Comparison of ENCODE assay signal across 14 cellular contexts in genomic region chr11:74701351-74701750, GRCh38. TPM values are rescaled to one million over a fixed set of nuclear protein-coding genes. Genes with fewer than 3 reads are reported as not detected.
A peak's percentile ranks its signal among the peaks of the same experiment; 100 is the strongest.
DNase-seq lines count a peak whose midpoint lies in the region; ATAC-seq and TF ChIP-seq lines count a peak whose summit lies in the region.
"Had no signal": no experiment of that assay in that cellular context is flagged by ENCODE, and none has a peak within 500 bp of the region (broad histone marks: within the 10 kb centered on the region; RNA-seq: fewer than 3 reads in every experiment).

No MANE protein-coding gene starts in this region.

- no peak overlapping the region for H3K27ac Mint-ChIP-seq in activated T-cell treated with anti-CD3 and anti-CD28 coated beads, Interleukin-2, amount 50 U/mL, for 24 hours
- H3K27ac Mint-ChIP-seq: activated naive CD8-positive, alpha-beta T cell treated with anti-CD3 and anti-CD28 coated beads, Interleukin-2, amount 50 U/mL, for 24 hours had no signal

- no peak overlapping the region for H3K27ac ChIP-seq in Karpas-422 (ENCODE audit: low read length)
- no peak overlapping the region for H3K27ac ChIP-seq in neuronal stem cell (replicated peaks; ENCODE audit: low read length)

- H3K4me3 ChIP-seq in Karpas-422 (ENCODE audit: low read length) (no peak overlapping the region), astrocyte of the spinal cord (ENCODE audit: low read depth, low read length) (no peak overlapping the region), neuronal stem cell (ENCODE audit: low read length in 2 of 2) (no peak overlapping the region)

- H3K4me1 ChIP-seq in Karpas-422 (ENCODE audit: low read length) (peaks cover 15% of the 10 kb centered on the region), neuronal stem cell (ENCODE audit: control insufficient read depth in 2 of 2, insufficient read depth in 1 of 2, low read depth in 1 of 2, low read length in 2 of 2) (peaks cover 0 to 2% of the 10 kb centered on the region in 2 donors)

- H3K9ac ChIP-seq in Karpas-422 (ENCODE audit: low read length), result no peak overlapping the region
- no peak overlapping the region for H3K9ac ChIP-seq in neuronal stem cell (ENCODE audit: low read depth, low read length, poor library complexity)

- no peaks in the 10 kb centered on the region for H3K79me1 ChIP-seq in neuronal stem cell (ENCODE audit: low read depth, low read length)

- no peak overlapping the region for H3K4me2 ChIP-seq in Karpas-422 (ENCODE audit: low read depth, low read length, poor library complexity, severe bottlenecking)
- H3K4me2 ChIP-seq in neuronal stem cell (ENCODE audit: insufficient read depth, low read length, poor library complexity, severe bottlenecking), result no peak overlapping the region

- peak; percentile 23 to 28 for DNase-seq in activated T-cell treated with anti-CD3 and anti-CD28 coated beads, Interleukin-2, amount 50 U/mL, for 48 hours
- no peak for DNase-seq in activated T-cell treated with anti-CD3 and anti-CD28 coated beads, Interleukin-2, amount 50 U/mL, for 24 hours
- DNase-seq in Karpas-422 (peak; percentile 77), astrocyte of the spinal cord (ENCODE audit: low read depth, low spot score) (no peak), neuronal stem cell (ENCODE audit: low spot score) (no peak), T-helper 1 cell (no peak)
- DNase-seq: activated naive CD8-positive, alpha-beta T cell treated with anti-CD3 and anti-CD28 coated beads, Interleukin-2, amount 50 U/mL, for 24 hours; DND-41; effector CD4-positive, alpha-beta T cell; left ventricle myocardium superior; NCI-H2029 treated with DMSO at 0.1 percent for 48 hours; OCI-M1 had no signal

- no peaks in the 10 kb centered on the region for H4K20me1 ChIP-seq in Karpas-422 (ENCODE audit: insufficient read depth, low read depth, low read length)

- H2AK5ac ChIP-seq in neuronal stem cell (ENCODE audit: low read depth, low read length), result no peak overlapping the region

- no peak overlapping the region for H4K91ac ChIP-seq in neuronal stem cell (ENCODE audit: low read depth, low read length, poor library complexity)

- no peak for ATAC-seq in GM18502 (IDR thresholded peaks at IDR 0.05; ENCODE audit: poor library complexity, unreplicated experiment)
- ATAC-seq in HG03097 (IDR thresholded peaks at IDR 0.05; ENCODE audit: low FRiP score, unreplicated experiment), result no peak
- ATAC-seq: activated naive CD8-positive, alpha-beta T cell treated with anti-CD3 and anti-CD28 coated beads, Interleukin-2, amount 50 U/mL, for 24 hours; left ventricle myocardium superior had no signal

- H3K79me2 ChIP-seq in Karpas-422 (ENCODE audit: low read length), result no peaks in the 10 kb centered on the region

- no peak overlapping the region for H2BK120ac ChIP-seq in neuronal stem cell (ENCODE audit: low read depth, low read length)

- no peak overlapping the region for H4K8ac ChIP-seq in neuronal stem cell (ENCODE audit: low read depth, low read length)

- peak overlapping the region; percentile 44 for H3K18ac ChIP-seq in neuronal stem cell (ENCODE audit: low read length)

- no peak overlapping the region for H3K14ac ChIP-seq in neuronal stem cell (ENCODE audit: low read length)

- no peak overlapping the region for H2BK5ac ChIP-seq in neuronal stem cell (ENCODE audit: low read length)

- H3K4ac ChIP-seq in neuronal stem cell (ENCODE audit: low read length), result no peak overlapping the region

- peaks cover 13% of the 10 kb centered on the region for H3K27me3 Mint-ChIP-seq in activated T-cell treated with anti-CD3 and anti-CD28 coated beads, Interleukin-2, amount 50 U/mL, for 24 hours

- H3K36me3 Mint-ChIP-seq in activated T-cell treated with anti-CD3 and anti-CD28 coated beads, Interleukin-2, amount 50 U/mL, for 24 hours (ENCODE audit: low read depth), result no peaks in the 10 kb centered on the region

- no peaks in the 10 kb centered on the region for H3K27me3 ChIP-seq in Karpas-422 (ENCODE audit: low read length)
- peaks cover 0 to 5% (median 0%) of the 10 kb centered on the region in 3 experiments for H3K27me3 ChIP-seq in neuronal stem cell (ENCODE audit: control insufficient read depth in 3 of 3, insufficient read depth in 3 of 3, low read depth in 1 of 3, low read length in 3 of 3)

- H3K36me3 ChIP-seq in Karpas-422 (ENCODE audit: insufficient read depth, low read length), result no peaks in the 10 kb centered on the region
- H3K36me3 ChIP-seq in neuronal stem cell (replicated peaks in 1 of 2; ENCODE audit: control insufficient read depth in 2 of 2, insufficient read depth in 2 of 2, low read length in 2 of 2), result no peaks in the 10 kb centered on the region

- in situ Hi-C loops in astrocyte of the spinal cord (cut with HindIII; ENCODE audit: low sequenced_read_pairs), result no loop called here

- H2BK15ac ChIP-seq in neuronal stem cell (ENCODE audit: low read length), result no peak overlapping the region

- H2BK12ac ChIP-seq in neuronal stem cell (ENCODE audit: low read length), result no peak overlapping the region

- H3K4me3 Mint-ChIP-seq in activated T-cell treated with anti-CD3 and anti-CD28 coated beads, Interleukin-2, amount 50 U/mL, for 24 hours, result no peak overlapping the region
- H3K4me3 Mint-ChIP-seq: activated naive CD8-positive, alpha-beta T cell treated with anti-CD3 and anti-CD28 coated beads, Interleukin-2, amount 50 U/mL, for 24 hours had no signal

- no peak overlapping the region for H3K23ac ChIP-seq in neuronal stem cell (ENCODE audit: low read depth, low read length, poor library complexity)

- H3K9me3 ChIP-seq in Karpas-422 (ENCODE audit: low read length), result no peaks in the 10 kb centered on the region
- H3K9me3 ChIP-seq in neuronal stem cell (replicated peaks in 1 of 2; ENCODE audit: control insufficient read depth in 2 of 2, insufficient read depth in 1 of 2, low read depth in 1 of 2, low read length in 2 of 2), result no peaks in the 10 kb centered on the region

- no peak overlapping the region for H2AFZ ChIP-seq in Karpas-422 (ENCODE audit: low read length)
- no peak overlapping the region for H2AFZ ChIP-seq in neuronal stem cell (ENCODE audit: low read length)

- H3K9me2 ChIP-seq in Karpas-422 (replicated peaks; ENCODE audit: insufficient read depth, low read length), result no peaks in the 10 kb centered on the region

- H3K9me3 Mint-ChIP-seq in activated T-cell treated with anti-CD3 and anti-CD28 coated beads, Interleukin-2, amount 50 U/mL, for 24 hours, result no peaks in the 10 kb centered on the region
- H3K9me3 Mint-ChIP-seq: activated naive CD8-positive, alpha-beta T cell treated with anti-CD3 and anti-CD28 coated beads, Interleukin-2, amount 50 U/mL, for 24 hours had no signal

- no CpG with 5 or more reads among the region's 8 CpGs for WGBS in neuronal stem cell (ENCODE audit: extremely low coverage in 2 of 2, insufficient read length in 2 of 2, insufficient replicate concordance in 1 of 2), 2 donors

- peak; percentile 20 for TF ChIP-seq CTCF in astrocyte of the spinal cord (IDR thresholded peaks at IDR 0.05; ENCODE audit: low read depth, low read length)

- no peaks in the 10 kb centered on the region for H3K4me1 Mint-ChIP-seq in activated T-cell treated with anti-CD3 and anti-CD28 coated beads, Interleukin-2, amount 50 U/mL, for 24 hours (ENCODE audit: low read depth)

RNA-seq across cellular contexts. Expression of gene CHRDL2, which starts 29.9 kb away (rescaled TPM):
- not detected in 2 replicates for total RNA-seq in Karpas-422 (2014; rRNA removed; shearing (Covaris generic); ENCODE audit: low replicate concordance)
- 0.81 TPM for polyA plus RNA-seq in neuronal stem cell (2013, experiment 1 of 2)
- polyA plus RNA-seq in neuronal stem cell (2013, experiment 2 of 2), result 0.80 TPM

RNA-seq across cellular contexts. Expression of gene RNF169, which starts 47.3 kb away (rescaled TPM):
- 18.8 and 47.0 TPM in 2 replicates for total RNA-seq in Karpas-422 (2014; rRNA removed; shearing (Covaris generic); ENCODE audit: low replicate concordance)
- 9.8 TPM for polyA plus RNA-seq in neuronal stem cell (2013, experiment 1 of 2)
- 10.2 TPM for polyA plus RNA-seq in neuronal stem cell (2013, experiment 2 of 2)

Comparison
In these comparisons a context has a peak if more than half of its experiments do, and no peak if none do; other contexts are left out.
1. DNase-seq: peak in activated T-cell treated with anti-CD3 and anti-CD28 coated beads, Interleukin-2, amount 50 U/mL, for 48 hours (2 of 2) and Karpas-422 (single experiment); none in activated T-cell treated with anti-CD3 and anti-CD28 coated beads, Interleukin-2, amount 50 U/mL, for 24 hours (single experiment), astrocyte of the spinal cord (single experiment), neuronal stem cell (single experiment) and T-helper 1 cell (0 of 5).